Comparison of ENCODE assay signal across 33 cellular contexts in genomic region chr14:29064305-29064704, GRCh38.
"Had no signal": no experiment of that assay in that cellular context is flagged by ENCODE, and none has a peak within 500 bp of the region (broad histone marks: within the 10 kb centered on the region; RNA-seq: fewer than 3 reads in every experiment).

No MANE protein-coding gene starts in this region.

- ATAC-seq: activated CD4-positive, alpha-beta T cell treated with anti-CD3 and anti-CD28 coated beads for 36 hours; activated CD4-positive, CD25-positive, alpha-beta regulatory T cell treated with anti-CD3 and anti-CD28 coated beads, Interleukin-2, amount 50 U/mL, for 24 hours; activated CD8-positive, alpha-beta memory T cell treated with anti-CD3 and anti-CD28 coated beads, Interleukin-2, amount 10 ng/mL, durations not matched to agents 7 days and 5 days; activated CD8-positive, alpha-beta T cell treated with anti-CD3 and anti-CD28 coated beads, Interleukin-2, amount 10 ng/mL, durations not matched to agents 7 days and 5 days; activated naive CD8-positive, alpha-beta T cell treated with anti-CD3 and anti-CD28 coated beads, Interleukin-2, amount 50 U/mL, for 24 hours; WTC11 had no signal

- H3K9me3 ChIP-seq: ascending aorta had no signal

- H3K4me3 ChIP-seq: ascending aorta, cardiac muscle cell had no signal

- DNase-seq: activated CD4-positive, alpha-beta memory T cell treated with anti-CD3 and anti-CD28 coated beads, Interleukin-2, amount 10 ng/mL, durations not matched to agents 7 days and 5 days; activated CD4-positive, alpha-beta T cell treated with anti-CD3 and anti-CD28 coated beads for 1 hour; activated CD4-positive, alpha-beta T cell treated with anti-CD3 and anti-CD28 coated beads for 36 hours; activated CD4-positive, alpha-beta T cell treated with anti-CD3 and anti-CD28 coated beads for 48 hours; activated CD4-positive, alpha-beta T cell treated with anti-CD3 and anti-CD28 coated beads, Interleukin-2, amount 10 ng/mL, durations not matched to agents 7 days and 5 days; activated CD4-positive, alpha-beta T cell treated with anti-CD3 and anti-CD28 coated beads, Interleukin-2, amount 50 U/mL, for 48 hours; activated CD4-positive, CD25-positive, alpha-beta regulatory T cell; activated CD8-positive, alpha-beta memory T cell treated with anti-CD3 and anti-CD28 coated beads for 24 hours; activated CD8-positive, alpha-beta memory T cell treated with anti-CD3 and anti-CD28 coated beads, Interleukin-2, amount 10 ng/mL, durations not matched to agents 7 days and 5 days; activated CD8-positive, alpha-beta memory T cell treated with anti-CD3 and anti-CD28 coated beads, Interleukin-2, amount 50 U/mL, for 48 hours; activated CD8-positive, alpha-beta T cell treated with anti-CD3 and anti-CD28 coated beads, Interleukin-2, amount 10 ng/mL, durations not matched to agents 7 days and 5 days; activated effector memory CD4-positive, alpha-beta T cell treated with Interleukin-2 at 50 U/mL for 16 hours; activated gamma-delta T cell; activated naive CD4-positive, alpha-beta T cell treated with anti-CD3 and anti-CD28 coated beads, Interleukin-2, amount 10 ng/mL, durations not matched to agents 7 days and 5 days; activated naive CD4-positive, alpha-beta T cell treated with Interleukin-2 at 50 U/mL for 16 hours; activated naive CD8-positive, alpha-beta T cell treated with anti-CD3 and anti-CD28 coated beads, Interleukin-2, amount 10 ng/mL, durations not matched to agents 7 days and 5 days; activated naive CD8-positive, alpha-beta T cell treated with anti-CD3 and anti-CD28 coated beads, Interleukin-2, amount 50 U/mL, for 24 hours; activated T-cell treated with anti-CD3 and anti-CD28 coated beads, Interleukin-2, amount 50 U/mL, for 24 hours; activated T-cell treated with anti-CD3 and anti-CD28 coated beads, Interleukin-2, amount 50 U/mL, for 48 hours; amygdala; anterior cingulate cortex; caudate nucleus; cerebellar nuclear complex; T-helper 1 cell; T-helper 2 cell; T-helper 9 cell; WERI-Rb-1 had no signal

- H3K36me3 ChIP-seq: ascending aorta, cardiac muscle cell, WERI-Rb-1 had no signal

- H3K27ac ChIP-seq: ascending aorta, cardiac muscle cell, WERI-Rb-1 had no signal

- FAIRE-seq: bronchial epithelial cell, TTC549 had no signal

- H3K4me1 ChIP-seq: ascending aorta had no signal

- H3K27me3 ChIP-seq: ascending aorta, cardiac muscle cell had no signal
